Comparison of ENCODE assay signal across 1 cellular context in genomic region chr6:10404107-10404798, GRCh38.
TF ChIP-seq lines count a peak whose summit lies in the region.

No MANE protein-coding gene starts in this region.

TF ChIP-seq in K562, 482 proteins besides CTCF, POLR2A, EP300 and RAD21 (continued from another document and continues in another):
- 0 out of 2 replicates have a peak, but pooled peaks have one; percentile 59 for TF ChIP-seq CLOCK (CRISPR knock-in tag; IDR thresholded peaks at IDR 0.05; ENCODE audit: borderline replicate concordance)
- TF ChIP-seq ERF (CRISPR knock-in tag; IDR thresholded peaks at IDR 0.05): peak; percentile 86
- 0 out of 2 replicates have a peak, but pooled peaks have one; percentile 59 for TF ChIP-seq CREB5 (CRISPR knock-in tag; IDR thresholded peaks at IDR 0.05)
- TF ChIP-seq ZFPM2 (CRISPR knock-in tag; IDR thresholded peaks at IDR 0.05): peak; percentile 49
- peak; percentile 49 for TF ChIP-seq CREB3L1 (IDR thresholded peaks at IDR 0.05; ENCODE audit: borderline replicate concordance, low read depth)
- TF ChIP-seq NFE2 (IDR thresholded peaks at IDR 0.05; ENCODE audit: low read depth): 0 out of 2 replicates have a peak, but pooled peaks have one; percentile 7
- TF ChIP-seq ZBTB40 (IDR thresholded peaks at IDR 0.05): peak; percentile 94
- TF ChIP-seq ZBTB40 (CRISPR knock-in tag; IDR thresholded peaks at IDR 0.05): no peak
- no peak for TF ChIP-seq SRSF1 (IDR thresholded peaks at IDR 0.05; ENCODE audit: low read depth, low read length)
- TF ChIP-seq TRIM28 (IDR thresholded peaks at IDR 0.05): peak; percentile 68; the same call in 1 of the 2 replicates
- 0 out of 2 replicates have a peak, but pooled peaks have one; percentile 30 for TF ChIP-seq DNMT1 (IDR thresholded peaks at IDR 0.05)
- TF ChIP-seq MGA (IDR thresholded peaks at IDR 0.05): peak; percentile 96
- peak; percentile 83; the same call in 1 of the 2 replicates for TF ChIP-seq KLF13 (tag; IDR thresholded peaks at IDR 0.05; ENCODE audit: borderline replicate concordance, low read depth)
- no peak for TF ChIP-seq ZNF740 (CRISPR knock-in tag; IDR thresholded peaks at IDR 0.05)
- peak in 1 of 2 experiments; percentile 78; a peak in 2 of 4 replicates for TF ChIP-seq ZNF740 (tag; IDR thresholded peaks at IDR 0.05)
- peak; percentile 71 for TF ChIP-seq PTTG1 (tag; IDR thresholded peaks at IDR 0.05; ENCODE audit: low read depth)
- TF ChIP-seq SP2 (IDR thresholded peaks at IDR 0.05; ENCODE audit: extremely low read depth, low read depth, low read length, poor library complexity, severe bottlenecking): no peak
- peak; percentile 78; the same call in 1 of the 2 replicates for TF ChIP-seq ZNF668 (CRISPR knock-in tag; IDR thresholded peaks at IDR 0.05)
- TF ChIP-seq MAZ (CRISPR knock-in tag; conservative IDR thresholded peaks at IDR 0.05 in 1 of 2, IDR thresholded peaks at IDR 0.05 in 1 of 2): peak; percentile 75 to 96; a peak in 3 of 4 replicates
- peak; percentile 96 for TF ChIP-seq ZNF76 (CRISPR knock-in tag; IDR thresholded peaks at IDR 0.05; ENCODE audit: borderline replicate concordance)
- TF ChIP-seq KDM4B (IDR thresholded peaks at IDR 0.05; ENCODE audit: borderline replicate concordance in 2 of 2, low read depth in 1 of 2): peak in 1 of 2 experiments; percentile 58; a peak in 1 of 4 replicates
- TF ChIP-seq FOXA1 (IDR thresholded peaks at IDR 0.05; ENCODE audit: borderline replicate concordance): no peak
- TF ChIP-seq SMARCA5 (IDR thresholded peaks at IDR 0.05): no peak
- TF ChIP-seq ZNF41 (CRISPR knock-in tag; conservative IDR thresholded peaks at IDR 0.05): peak; percentile 80
- TF ChIP-seq ZNF57 (CRISPR knock-in tag; IDR thresholded peaks at IDR 0.05): 0 out of 2 replicates have a peak, but pooled peaks have one; percentile 7
